Comparison of ENCODE assay signal across 20 cellular contexts in the genomic region with DNA sequence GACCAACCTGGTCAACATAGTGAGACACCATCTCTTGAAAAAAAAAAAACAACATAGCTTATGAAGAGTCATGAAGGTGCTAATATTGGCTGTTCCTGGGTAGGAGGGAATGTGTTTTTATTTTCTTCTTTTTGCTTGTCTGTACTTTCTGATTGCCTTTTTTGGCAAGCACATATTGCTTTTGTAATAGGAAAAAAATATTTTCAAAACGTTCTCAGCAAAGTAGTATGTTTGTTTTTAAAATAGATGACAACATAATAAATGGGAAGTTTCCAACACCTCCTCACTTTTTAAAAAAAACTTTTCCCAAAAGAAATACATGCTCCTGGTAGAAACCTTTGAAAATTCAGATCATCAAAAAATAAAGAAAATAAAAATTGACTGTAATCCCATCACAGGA. TPM values are rescaled to one million over a fixed set of nuclear protein-coding genes. Genes with fewer than 3 reads are reported as not detected.
DNase-seq lines count a peak whose midpoint lies in the region; ATAC-seq, FAIRE-seq and TF ChIP-seq lines count a peak whose summit lies in the region.
"Had no signal": no experiment of that assay in that cellular context is flagged by ENCODE, and none has a peak within 500 bp of the region (broad histone marks: within the 10 kb centered on the region; RNA-seq: fewer than 3 reads in every experiment).

No MANE protein-coding gene starts in this region.

- H3K27me3 Mint-ChIP-seq in mesothelial cell of epicardium (ENCODE audit: low read depth), result no peaks in the 10 kb centered on the region

- H3K4me1 ChIP-seq in BLaER1 treated with 17β-estradiol and CSF1 and Interleukin-3, amounts not matched to agents 10 nM and 100 nM, result peaks cover 31 to 93% (median 85%) of the 10 kb centered on the region in 10 experiments
- peaks cover 28 to 33% of the 10 kb centered on the region in 2 experiments for H3K4me1 ChIP-seq in K562 (replicated peaks in 1 of 2; ENCODE audit: control insufficient read depth in 2 of 2, insufficient read depth in 2 of 2, low read length in 2 of 2)
- H3K4me1 ChIP-seq in suprapubic skin, result peaks cover 68% of the 10 kb centered on the region

- TF ChIP-seq CTCF in K562 (IDR thresholded peaks at IDR 0.05 in 2 of 3, conservative IDR thresholded peaks at IDR 0.05 in 1 of 3; ENCODE audit: insufficient read depth in 2 of 3, low read depth in 1 of 3, low read length in 3 of 3) (no peak), mesothelial cell of epicardium (IDR thresholded peaks at IDR 0.05; ENCODE audit: unreplicated experiment) (no peak), suprapubic skin (IDR thresholded peaks at IDR 0.05) (no peak)

- ATAC-seq in K562, result no peak
- ATAC-seq: activated naive CD4-positive, alpha-beta T cell treated with anti-CD3 and anti-CD28 coated beads, Interleukin-2, amount 50 U/mL, for 72 hours; GM23338; sciatic nerve had no signal

- H3K4me2 ChIP-seq in BLaER1 treated with 17β-estradiol and CSF1 and Interleukin-3, amounts not matched to agents 10 nM and 100 nM, result peak overlapping the region in 9 of 11 experiments; percentile 46 to 98 (median 93); a peak in 17 of 22 replicates
- H3K4me2 ChIP-seq in K562 (ENCODE audit: insufficient read depth, low read length), result no peak overlapping the region
- H3K4me2 ChIP-seq: GM23338 had no signal

- no peaks in the 10 kb centered on the region for H3K9me3 ChIP-seq in BLaER1 treated with 17β-estradiol and CSF1 and Interleukin-3, amounts not matched to agents 10 nM and 100 nM (replicated peaks in 1 of 11)
- no peaks in the 10 kb centered on the region for H3K9me3 ChIP-seq in K562 (replicated peaks; ENCODE audit: control insufficient read depth, insufficient read depth, low read depth, low read length)
- no peaks in the 10 kb centered on the region for H3K9me3 ChIP-seq in suprapubic skin

- no peaks in the 10 kb centered on the region for H3K27me3 ChIP-seq in BLaER1 treated with 17β-estradiol and CSF1 and Interleukin-3, amounts not matched to agents 10 nM and 100 nM
- H3K27me3 ChIP-seq in K562 (ENCODE audit: control insufficient read depth in 2 of 2, insufficient read depth in 2 of 2, low read length in 2 of 2) (no peaks in the 10 kb centered on the region), suprapubic skin (no peaks in the 10 kb centered on the region)

- 0% methylated on average over 1 of the region's 1 CpG for WGBS in K562 (ENCODE audit: insufficient coverage, low coverage, missing lambda C conversion rate)
- WGBS in suprapubic skin, result 8% methylated on average over 1 of the region's 1 CpG

- no peaks in the 10 kb centered on the region; the same call in 2 of the 3 replicates for H3K79me2 ChIP-seq in K562 (ENCODE audit: control insufficient read depth, insufficient read depth, low read length)

- CTCF ChIA-PET in K562 (lab: Yijun Ruan, JAX; ENCODE audit: low intra/inter-chr PET ratio), result no interaction called here

- peak overlapping the region; percentile 87; the same call in 1 of the 2 replicates for H2AFZ ChIP-seq in K562 (ENCODE audit: low read depth, low read length)

- H3K36me3 ChIP-seq in BLaER1 treated with 17β-estradiol and CSF1 and Interleukin-3, amounts not matched to agents 10 nM and 100 nM, result no peaks in the 10 kb centered on the region
- no peaks in the 10 kb centered on the region for H3K36me3 ChIP-seq in K562 (ENCODE audit: control insufficient read depth, insufficient read depth, low read length)
- no peaks in the 10 kb centered on the region for H3K36me3 ChIP-seq in suprapubic skin

- H3K4me3 Mint-ChIP-seq in mesothelial cell of epicardium, result no peak overlapping the region
- H3K4me3 Mint-ChIP-seq: GM23338 had no signal

- peaks cover 42% of the 10 kb centered on the region for H3K4me1 Mint-ChIP-seq in mesothelial cell of epicardium

- intact Hi-C loops in K562 (cut with micrococcal nuclease), result loop anchor here (5.0 kb wide), 2 partner anchors 67 to 437 kb away; no protein-coding TSS in a partner anchor

- POLR2A ChIA-PET in K562 (lab: Yijun Ruan, JAX), result interaction anchor here (1.3 kb wide), 1 partner anchor 167 kb away, joined by 4 read pairs; no protein-coding TSS in a partner anchor

- no peaks in the 10 kb centered on the region for H3K36me3 Mint-ChIP-seq in mesothelial cell of epicardium

- no peak for FAIRE-seq in K562 (lab: Jason Lieb, UNC)

- TF ChIP-seq POLR2A in K562 (conservative IDR thresholded peaks at IDR 0.05) (no peak), suprapubic skin (IDR thresholded peaks at IDR 0.05) (no peak)

- no peaks in the 10 kb centered on the region for H3K9me1 ChIP-seq in K562 (ENCODE audit: control insufficient read depth, insufficient read depth, low read length)

- TF ChIP-seq RAD21 in K562 (CRISPR knock-in tag; conservative IDR thresholded peaks at IDR 0.05 in 1 of 2, IDR thresholded peaks at IDR 0.05 in 1 of 2), result no peak

- no peaks in the 10 kb centered on the region for H4K20me1 ChIP-seq in BLaER1 treated with 17β-estradiol and CSF1 and Interleukin-3, amounts not matched to agents 10 nM and 100 nM
- no peaks in the 10 kb centered on the region for H4K20me1 ChIP-seq in K562 (replicated peaks; ENCODE audit: control insufficient read depth, insufficient read depth, low read length)

- H3K4me3 ChIP-seq in BLaER1 treated with 17β-estradiol and CSF1 and Interleukin-3, amounts not matched to agents 10 nM and 100 nM, result no peak overlapping the region
- H3K4me3 ChIP-seq in K562, result no peak overlapping the region
- no peak overlapping the region for H3K4me3 ChIP-seq in suprapubic skin
- H3K4me3 ChIP-seq: GM23338 had no signal

- DNase-seq in K562 (ENCODE audit: extremely low read depth in 1 of 4, low spot score in 3 of 4) (no peak), mesothelial cell of epicardium (ENCODE audit: low spot score in 2 of 2, unreplicated experiment in 2 of 2) (no peak), suprapubic skin (ENCODE audit: low spot score in 2 of 2) (no peak), NCI-H2081 (lab: John Stamatoyannopoulos, UW) (no peak), COLO829 (ENCODE audit: low spot score) (no peak), dedifferentiated amniotic fluid mesenchymal stem cell (ENCODE audit: extremely low spot score) (no peak)
- DNase-seq in stimulated activated CD4-positive, alpha-beta T cell treated with anti-CD3 and anti-CD28 coated beads, Interleukin-1b, Interleukin-23, amount 100 ng/mL, for 48 hours, result no peak
- DNase-seq: ACHN; activated CD4-positive, alpha-beta T cell treated with anti-CD3 and anti-CD28 coated beads for 4 hours; DMS 273 treated with DMSO at 0.1 percent for 48 hours; hippocampal formation; NCI-H146; NCI-H748 treated with DMSO at 0.1 percent for 48 hours; SHP77 treated with DMSO at 0.1 percent for 48 hours; stimulated activated naive CD4-positive, alpha-beta T cell had no signal

- H3K9ac ChIP-seq in BLaER1 treated with 17β-estradiol and CSF1 and Interleukin-3, amounts not matched to agents 10 nM and 100 nM, result peak overlapping the region in 7 of 11 experiments; percentile 22 to 97 (median 88); a peak in 12 of 22 replicates
- H3K9ac ChIP-seq in K562 (ENCODE audit: insufficient read depth in 1 of 2, low read depth in 2 of 2, low read length in 2 of 2), result no peak overlapping the region

- TF ChIP-seq EP300 in K562 (IDR thresholded peaks at IDR 0.05; ENCODE audit: low read length) (no peak), suprapubic skin (IDR thresholded peaks at IDR 0.05) (no peak)

- no peaks in the 10 kb centered on the region for H3K9me3 Mint-ChIP-seq in mesothelial cell of epicardium
- H3K9me3 Mint-ChIP-seq: activated naive CD4-positive, alpha-beta T cell treated with anti-CD3 and anti-CD28 coated beads, Interleukin-2, amount 50 U/mL, for 72 hours; GM23338 had no signal

- H3K27ac ChIP-seq in BLaER1 treated with 17β-estradiol and CSF1 and Interleukin-3, amounts not matched to agents 10 nM and 100 nM, result peak overlapping the region in 10 of 11 experiments; percentile 52 to 99 (median 92); a peak in 19 of 22 replicates
- no peak overlapping the region for H3K27ac ChIP-seq in K562 (ENCODE audit: extremely low read depth, low read depth, low read length)
- peak overlapping the region; percentile 97 for H3K27ac ChIP-seq in suprapubic skin
- H3K27ac ChIP-seq: C4-2B had no signal

- BruUV-seq in K562 (replicated peaks; lab: Mats Ljungman, UMichigan), result no TSS peak

- peak overlapping the region; percentile 92 for H3K27ac Mint-ChIP-seq in mesothelial cell of epicardium
- H3K27ac Mint-ChIP-seq: activated naive CD4-positive, alpha-beta T cell treated with anti-CD3 and anti-CD28 coated beads, Interleukin-2, amount 50 U/mL, for 72 hours; GM23338 had no signal

- in situ Hi-C loops in K562 (cut with MboI), result no loop called here

TF ChIP-seq in K562, 482 proteins besides CTCF, POLR2A, EP300 and RAD21 (continues in another document):
- no peak for TF ChIP-seq ZNF668 (CRISPR knock-in tag; IDR thresholded peaks at IDR 0.05)

RNA-seq across cellular contexts. Expression of a gene that starts 20.9 kb away (rescaled TPM):
- 20.9 and 54.0 TPM in 2 replicates for total RNA-seq in K562 (2011; cell fraction: chromatin; rRNA removed; ENCODE audit: low replicate concordance)
- total RNA-seq in K562 (2011; cell fraction: nucleolus; rRNA removed), result 42.1 and 51.5 TPM in 2 replicates
- total RNA-seq in K562 (2011; cell fraction: nucleoplasm; rRNA removed), result 28.7 and 32.3 TPM in 2 replicates
- total RNA-seq in K562 (2014; rRNA removed) (12.1 and 19.4 TPM in 2 replicates), K562 (2014; rRNA removed; fragmentation: Illumina TruSeq; extraction: Trizol) (4.2 and 8.9 TPM in 2 replicates), K562 (2015; rRNA removed; fragmentation: Illumina TruSeq; extraction: Trizol) (0.54 and 1.1 TPM in 2 replicates), K562 (2021) (13.8 and 17.4 TPM in 2 replicates), mesothelial cell of epicardium (789 to 796 TPM (median 796 TPM) in 3 replicates), suprapubic skin (1,000 to 10,000 TPM; 2,120 to 3,987 (median 3,212) TPM)
- polyA plus RNA-seq in K562 (2011; rRNA removed) (3.6 and 5.7 TPM in 2 replicates), K562 (2014; fragmentation: Illumina TruSeq; extraction: Trizol) (8.2 and 12.8 TPM in 2 replicates), K562 (2014; fragmentation: Nextera tagmentation; extraction: Ambion mirVana) (1 to 10 TPM in 1 of 2 experiments, under 1 TPM in 1; 0.56 to 2.1 TPM), K562 (2014; rRNA removed) (11.6 and 14.8 TPM in 2 replicates)
- 3.7 and 20.6 TPM in 2 replicates for polyA plus RNA-seq in K562 (2011; cell fraction: cytosol; rRNA removed)
- 13.7 and 48.9 TPM in 2 replicates for polyA plus RNA-seq in K562 (2011; cell fraction: nucleus; rRNA removed)
- 8.3 and 9.7 TPM in 2 replicates for polyA plus RNA-seq in K562 (2012)
- 3.8 and 7.1 TPM in 2 replicates for polyA minus RNA-seq in K562 (2011; rRNA and poly(A)+ RNA removed)
- 7.6 and 8.7 TPM in 2 replicates for polyA minus RNA-seq in K562 (2011; cell fraction: cytosol; rRNA and poly(A)+ RNA removed)
- 24.0 and 43.5 TPM in 2 replicates for polyA minus RNA-seq in K562 (2011; cell fraction: nucleus; rRNA and poly(A)+ RNA removed)

Comparison
In these comparisons a context has a peak if more than half of its experiments do, and no peak if none do; other contexts are left out.
1. H3K9ac ChIP-seq: peak in BLaER1 treated with 17β-estradiol and CSF1 and Interleukin-3, amounts not matched to agents 10 nM and 100 nM (7 of 11); none in K562 (0 of 2).
2. RNA of a gene that starts 20.9 kb away (total RNA-seq): 2,120 to 3,987 TPM in suprapubic skin and 789 to 796 TPM in mesothelial cell of epicardium; 0.54 to 54.0 TPM in K562; every median in the first group is over 10 times any median in the second.